Comparison of ENCODE assay signal across 19 cellular contexts in the genomic region with DNA sequence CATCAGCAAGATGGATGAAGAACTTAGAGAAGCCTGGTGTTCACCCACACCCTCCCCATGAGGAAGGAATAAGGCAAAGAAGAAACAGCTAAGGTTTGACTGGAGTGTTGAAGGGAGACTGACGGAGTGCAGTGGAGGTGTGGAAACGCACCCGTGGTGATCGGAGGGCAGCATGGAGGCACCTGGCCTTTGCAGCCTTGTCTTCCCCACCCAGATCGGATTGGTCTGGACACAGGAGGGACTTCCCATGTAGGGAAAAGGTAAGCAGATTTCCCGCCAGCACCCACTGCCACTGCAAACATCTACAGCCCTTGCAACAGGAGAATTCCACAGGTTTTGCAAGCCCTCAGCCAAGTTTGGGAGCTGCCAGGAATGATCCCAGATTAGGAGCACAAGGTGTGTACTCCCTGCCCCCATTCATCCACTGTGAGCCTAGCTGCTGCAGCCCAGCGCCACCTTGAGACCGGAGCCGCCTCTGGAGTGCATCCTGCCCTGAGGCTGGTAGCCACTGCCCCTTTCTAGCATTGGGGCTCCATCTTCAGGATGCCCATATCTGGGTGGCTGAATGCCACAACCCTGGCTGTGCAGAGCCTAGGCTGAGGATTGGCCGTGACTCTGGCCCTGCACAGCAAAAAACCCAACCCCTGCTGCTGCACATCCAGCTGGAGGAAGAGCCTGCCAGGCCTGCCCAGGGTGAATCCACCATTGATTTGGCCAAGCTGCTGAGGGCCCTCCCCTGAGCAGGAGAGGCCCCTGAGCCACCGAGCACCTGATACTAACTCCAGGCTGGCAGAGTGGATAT.
DNase-seq lines count a peak whose midpoint lies in the region; ATAC-seq and TF ChIP-seq lines count a peak whose summit lies in the region.
"Had no signal": no experiment of that assay in that cellular context is flagged by ENCODE, and none has a peak within 500 bp of the region (broad histone marks: within the 10 kb centered on the region; RNA-seq: fewer than 3 reads in every experiment).

No MANE protein-coding gene starts in this region.

- peaks cover 0 to 19% (median 0%) of the 10 kb centered on the region in 3 donors for H3K27me3 ChIP-seq in stomach

- no peak for TF ChIP-seq CTCF in stomach (IDR thresholded peaks at IDR 0.05)

- no peak for TF ChIP-seq EP300 in stomach (IDR thresholded peaks at IDR 0.05)

- peaks cover 3 to 48% (median 41%) of the 10 kb centered on the region in 4 donors for H3K9me3 ChIP-seq in stomach
- H3K9me3 ChIP-seq: SK-N-SH had no signal

- no peaks in the 10 kb centered on the region for H3K36me3 ChIP-seq in stomach

- no peak overlapping the region for H3K4me3 ChIP-seq in stomach

- no peak for TF ChIP-seq POLR2A in stomach (IDR thresholded peaks at IDR 0.05)

- ATAC-seq in GM21576 (IDR thresholded peaks at IDR 0.05; ENCODE audit: unreplicated experiment): no peak
- ATAC-seq: activated T-helper 17 cell treated with anti-CD3 and anti-CD28 coated beads, Interleukin-2, amount 50 U/mL, for 72 hours; stimulated activated effector memory CD8-positive, alpha-beta T cell treated with anti-CD3 and anti-CD28 coated beads, Interleukin-12 subunit alpha, Interleukin-12 subunit beta, amount 100 ng/mL, for 72 hours had no signal

- no peak overlapping the region for H3K27ac ChIP-seq in stomach
- H3K27ac ChIP-seq: epithelial cell of prostate had no signal

- DNase-seq in DMS 273 (lab: John Stamatoyannopoulos, UW; ENCODE audit: unreplicated experiment) (peak; percentile 21), DMS 273 treated with DMSO at 0.1 percent for 48 hours (lab: John Stamatoyannopoulos, UW) (no peak), NCI-H69 (lab: John Stamatoyannopoulos, UW) (peak; percentile 51), islet precursor cell (peak; percentile 20), stomach (peak; percentile 22), MV-4-11 (lab: John Stamatoyannopoulos, UW) (no peak), GM03348 (ENCODE audit: low spot score) (no peak)
- DNase-seq: 8988T; activated naive CD8-positive, alpha-beta T cell treated with anti-CD3 and anti-CD28 coated beads, Interleukin-2, amount 10 ng/mL, durations not matched to agents 7 days and 5 days; CD8-positive, alpha-beta memory T cell; Karpas-422; NCI-H1436; NCI-H510A; NK-92 treated with Interleukin-12 subunit alpha and Interleukin-12 subunit beta, amount 100 ng/mL, for 24 hours; SK-N-SH had no signal

- H3K4me1 ChIP-seq in stomach: no peaks in the 10 kb centered on the region

- WGBS in stomach, 5 donors: 75 to 80% (median 77%) methylated on average over 7 to 11 of the region's 11 CpGs

- intact Hi-C loops in stomach (cut with DNase I; ENCODE audit: low total_unique reads): no loop called here

Comparison
In these comparisons a context has a peak if more than half of its experiments do, and no peak if none do; other contexts are left out.
1. DNase-seq: peak in DMS 273 (single experiment), NCI-H69 (single experiment), islet precursor cell (single experiment) and stomach (single experiment); none in DMS 273 treated with DMSO at 0.1 percent for 48 hours (single experiment), MV-4-11 (single experiment) and GM03348 (single experiment).